ENCODE assay signal across 10 cellular contexts in the genomic region with DNA sequence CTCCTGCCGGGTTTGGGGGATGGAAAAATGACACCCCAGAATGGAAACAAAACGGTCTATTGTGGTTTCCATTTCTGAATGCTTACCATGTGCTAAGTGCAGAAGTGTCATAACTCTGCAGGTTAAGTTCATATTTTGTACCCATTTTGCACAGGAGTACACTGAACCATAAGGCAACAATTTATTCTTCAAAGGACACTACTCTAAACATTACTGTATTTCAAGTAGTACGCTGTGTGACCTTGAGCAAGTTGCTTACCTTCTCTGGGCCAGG. TPM values are rescaled to one million over a fixed set of nuclear protein-coding genes. Genes with fewer than 3 reads are reported as not detected.
DNase-seq lines count a peak whose midpoint lies in the region; ATAC-seq and TF ChIP-seq lines count a peak whose summit lies in the region.
"Had no signal": no experiment of that assay in that cellular context is flagged by ENCODE, and none has a peak within 500 bp of the region (broad histone marks: within the 10 kb centered on the region; RNA-seq: fewer than 3 reads in every experiment).

No MANE protein-coding gene starts in this region.

- H3K4me3 Mint-ChIP-seq in CD8-positive, alpha-beta memory T cell, result no peak overlapping the region
- no peak overlapping the region for H3K4me3 Mint-ChIP-seq in activated T-helper 17 cell treated with anti-CD3 and anti-CD28 coated beads, Interleukin-2, amount 50 U/mL, for 72 hours
- H3K4me3 Mint-ChIP-seq in glutamatergic neuron (ENCODE audit: unreplicated experiment) (no peak overlapping the region), progenitor cell of endocrine pancreas (ENCODE audit: low read depth) (no peak overlapping the region)

- no peaks in the 10 kb centered on the region for H3K36me3 Mint-ChIP-seq in CD8-positive, alpha-beta memory T cell
- H3K36me3 Mint-ChIP-seq in activated T-helper 17 cell treated with anti-CD3 and anti-CD28 coated beads, Interleukin-2, amount 50 U/mL, for 72 hours (ENCODE audit: low read depth), result no peaks in the 10 kb centered on the region
- H3K36me3 Mint-ChIP-seq in glutamatergic neuron (ENCODE audit: unreplicated experiment), result no peaks in the 10 kb centered on the region
- no peaks in the 10 kb centered on the region for H3K36me3 Mint-ChIP-seq in progenitor cell of endocrine pancreas (ENCODE audit: insufficient read depth)

- no peak for ATAC-seq in activated T-helper 17 cell treated with anti-CD3 and anti-CD28 coated beads, Interleukin-2, amount 50 U/mL, for 72 hours (replicated peaks)
- no peak for ATAC-seq in GM21717 (IDR thresholded peaks at IDR 0.05; ENCODE audit: unreplicated experiment)
- no peak for ATAC-seq in HG02973 (IDR thresholded peaks at IDR 0.05; ENCODE audit: unreplicated experiment)
- ATAC-seq in HG03565 (IDR thresholded peaks at IDR 0.05; ENCODE audit: unreplicated experiment), result no peak

- TF ChIP-seq CTCF in glutamatergic neuron (IDR thresholded peaks at IDR 0.05; ENCODE audit: partially characterized antibody, unreplicated experiment) (no peak), progenitor cell of endocrine pancreas (IDR thresholded peaks at IDR 0.05; ENCODE audit: unreplicated experiment) (no peak)

- no peak for DNase-seq in CD8-positive, alpha-beta memory T cell
- DNase-seq in glutamatergic neuron (no peak), progenitor cell of endocrine pancreas (ENCODE audit: low spot score, unreplicated experiment) (no peak)
- no peak for DNase-seq in activated effector memory CD4-positive, alpha-beta T cell treated with anti-CD3 and anti-CD28 coated beads, Interleukin-2, amount 50 U/mL, for 16 hours
- DNase-seq: activated gamma-delta T cell, RPMI8226 had no signal

- H3K27me3 ChIP-seq in CD8-positive, alpha-beta memory T cell (ENCODE audit: insufficient read depth, low read length, poor library complexity, severe bottlenecking), result no peaks in the 10 kb centered on the region

- CTCF ChIA-PET in CD8-positive, alpha-beta memory T cell (lab: Charles Lee), result interaction anchor here (23.1 kb wide), 1 partner anchor 30 kb away, joined by 887 read pairs; no protein-coding TSS in a partner anchor

- no peak overlapping the region for H3K27ac Mint-ChIP-seq in CD8-positive, alpha-beta memory T cell
- H3K27ac Mint-ChIP-seq in activated T-helper 17 cell treated with anti-CD3 and anti-CD28 coated beads, Interleukin-2, amount 50 U/mL, for 72 hours, result peak overlapping the region; percentile 13
- H3K27ac Mint-ChIP-seq in glutamatergic neuron (ENCODE audit: unreplicated experiment), result peak overlapping the region; percentile 17
- H3K27ac Mint-ChIP-seq in progenitor cell of endocrine pancreas, result peak overlapping the region; percentile 88

- H3K9me3 Mint-ChIP-seq in CD8-positive, alpha-beta memory T cell, result no peaks in the 10 kb centered on the region
- H3K9me3 Mint-ChIP-seq in activated T-helper 17 cell treated with anti-CD3 and anti-CD28 coated beads, Interleukin-2, amount 50 U/mL, for 72 hours, result no peaks in the 10 kb centered on the region
- H3K9me3 Mint-ChIP-seq in glutamatergic neuron (ENCODE audit: unreplicated experiment) (peaks cover 16% of the 10 kb centered on the region), progenitor cell of endocrine pancreas (ENCODE audit: low read depth) (no peaks in the 10 kb centered on the region)

- no peaks in the 10 kb centered on the region for H3K9me3 ChIP-seq in CD8-positive, alpha-beta memory T cell (ENCODE audit: low read length)

- H3K27ac ChIP-seq in CD8-positive, alpha-beta memory T cell (ENCODE audit: low read depth, low read length), result peak overlapping the region; percentile 59

- POLR2A ChIA-PET in CD8-positive, alpha-beta memory T cell (lab: Charles Lee), result no interaction called here

- H3K36me3 ChIP-seq in CD8-positive, alpha-beta memory T cell (ENCODE audit: insufficient read depth, low read length), result no peaks in the 10 kb centered on the region

- H3K4me1 Mint-ChIP-seq in CD8-positive, alpha-beta memory T cell, result no peaks in the 10 kb centered on the region
- H3K4me1 Mint-ChIP-seq in activated T-helper 17 cell treated with anti-CD3 and anti-CD28 coated beads, Interleukin-2, amount 50 U/mL, for 72 hours, result no peaks in the 10 kb centered on the region
- H3K4me1 Mint-ChIP-seq in glutamatergic neuron (ENCODE audit: low read depth, unreplicated experiment) (peaks cover 24% of the 10 kb centered on the region), progenitor cell of endocrine pancreas (ENCODE audit: low read depth) (peaks cover 22% of the 10 kb centered on the region)

- H3K4me1 ChIP-seq in CD8-positive, alpha-beta memory T cell (ENCODE audit: insufficient read depth, low read length), result no peaks in the 10 kb centered on the region

- H3K4me3 ChIP-seq in CD8-positive, alpha-beta memory T cell (ENCODE audit: low read length), result no peak overlapping the region

- peaks cover 6% of the 10 kb centered on the region in 2 donors for H3K27me3 Mint-ChIP-seq in CD8-positive, alpha-beta memory T cell
- H3K27me3 Mint-ChIP-seq in activated T-helper 17 cell treated with anti-CD3 and anti-CD28 coated beads, Interleukin-2, amount 50 U/mL, for 72 hours, result peaks cover 4% of the 10 kb centered on the region
- H3K27me3 Mint-ChIP-seq in glutamatergic neuron (ENCODE audit: unreplicated experiment) (peaks cover 11% of the 10 kb centered on the region), progenitor cell of endocrine pancreas (no peaks in the 10 kb centered on the region)

RNA-seq across cellular contexts. Expression of a gene that starts 9.8 kb away (rescaled TPM):
- total RNA-seq in CD8-positive, alpha-beta memory T cell, result under 1 TPM; 0.55 to 0.72 TPM
- polyA plus RNA-seq in CD8-positive, alpha-beta memory T cell, result 2.2 TPM
- total RNA-seq in activated T-helper 17 cell treated with anti-CD3 and anti-CD28 coated beads, Interleukin-2, amount 50 U/mL, for 72 hours, result 1 to 10 TPM; 2.9 to 5.3 TPM
- 92.0 TPM for total RNA-seq in glutamatergic neuron (ENCODE audit: unreplicated experiment)
- total RNA-seq in progenitor cell of endocrine pancreas, result 322 and 326 TPM in 2 replicates

RNA-seq across cellular contexts. Expression of a gene that starts 42.4 kb away (rescaled TPM):
- not detected for total RNA-seq in CD8-positive, alpha-beta memory T cell
- not detected for polyA plus RNA-seq in CD8-positive, alpha-beta memory T cell
- not detected for total RNA-seq in activated T-helper 17 cell treated with anti-CD3 and anti-CD28 coated beads, Interleukin-2, amount 50 U/mL, for 72 hours
- total RNA-seq in glutamatergic neuron (ENCODE audit: unreplicated experiment) (not detected), progenitor cell of endocrine pancreas (not detected in 2 replicates)

Comparison
In these comparisons a context has a peak if more than half of its experiments do, and no peak if none do; other contexts are left out.
1. H3K27ac Mint-ChIP-seq: peak in activated T-helper 17 cell treated with anti-CD3 and anti-CD28 coated beads, Interleukin-2, amount 50 U/mL, for 72 hours (single experiment), glutamatergic neuron (single experiment) and progenitor cell of endocrine pancreas (single experiment); none in CD8-positive, alpha-beta memory T cell (0 of 8).
2. RNA of a gene that starts 9.8 kb away (total RNA-seq): 322 to 326 TPM in progenitor cell of endocrine pancreas and 92.0 TPM in glutamatergic neuron (single experiment); 2.9 to 5.3 TPM in activated T-helper 17 cell treated with anti-CD3 and anti-CD28 coated beads, Interleukin-2, amount 50 U/mL, for 72 hours and 0.55 to 0.72 TPM in CD8-positive, alpha-beta memory T cell; every median in the first group is over 10 times any median in the second.